9 cellular contexts compared by ENCODE assay signal in genomic region chr18:44681611-44682010, GRCh38. TPM values are rescaled to one million over a fixed set of nuclear protein-coding genes. Genes with fewer than 3 reads are reported as not detected.
A peak's percentile ranks its signal among the peaks of the same experiment; 100 is the strongest.
DNase-seq lines count a peak whose midpoint lies in the region; ATAC-seq, FAIRE-seq and TF ChIP-seq lines count a peak whose summit lies in the region.
"Had no signal": no experiment of that assay in that cellular context is flagged by ENCODE, and none has a peak within 500 bp of the region (broad histone marks: within the 10 kb centered on the region; RNA-seq: fewer than 3 reads in every experiment).

No MANE protein-coding gene starts in this region.

- no peaks in the 10 kb centered on the region for H3K9me3 Mint-ChIP-seq in CD8-positive, alpha-beta memory T cell

- H3K9me1 ChIP-seq in endothelial cell of umbilical vein (replicated peaks; ENCODE audit: control insufficient read depth, extremely low read depth, insufficient read depth, low read length), result no peaks in the 10 kb centered on the region

- H3K27me3 Mint-ChIP-seq in CD8-positive, alpha-beta memory T cell, result peaks cover 4 to 8% of the 10 kb centered on the region in 2 donors

- peak overlapping the region in 9 of 10 experiments; percentile 5 to 91 (median 86); a peak in 12 of 20 replicates for H3K4me3 ChIP-seq in BLaER1 treated with 17β-estradiol and CSF1 and Interleukin-3, amounts not matched to agents 10 nM and 100 nM
- H3K4me3 ChIP-seq in LNCaP clone FGC (ENCODE audit: low read depth, low read length) (0 out of 2 replicates have a peak overlapping the region, but pooled peaks have one; percentile 75), endothelial cell of umbilical vein (replicated peaks in 1 of 3; ENCODE audit: insufficient read depth in 1 of 3, low read depth in 1 of 3, low read length in 3 of 3) (peak overlapping the region in 1 of 3 experiments; percentile 94), prostate gland (peak overlapping the region; percentile 78)
- H3K4me3 ChIP-seq in CD8-positive, alpha-beta memory T cell (ENCODE audit: low read length), result no peak overlapping the region

- peaks cover 0 to 36% (median 9%) of the 10 kb centered on the region in 11 experiments; a peak in 12 of 22 replicates for H4K20me1 ChIP-seq in BLaER1 treated with 17β-estradiol and CSF1 and Interleukin-3, amounts not matched to agents 10 nM and 100 nM
- no peaks in the 10 kb centered on the region for H4K20me1 ChIP-seq in endothelial cell of umbilical vein (replicated peaks; ENCODE audit: control insufficient read depth, extremely low read depth, insufficient read depth, low read length)

- no peak for ATAC-seq in HG03025 (IDR thresholded peaks at IDR 0.05; ENCODE audit: low FRiP score, unreplicated experiment)

- H3K4me1 Mint-ChIP-seq in CD8-positive, alpha-beta memory T cell, result peaks cover 3 to 9% (median 8%) of the 10 kb centered on the region in 3 donors

- peak overlapping the region in 1 of 8 donors; percentile 13 for H3K27ac Mint-ChIP-seq in CD8-positive, alpha-beta memory T cell

- no peaks in the 10 kb centered on the region for H3K9me3 ChIP-seq in BLaER1 treated with 17β-estradiol and CSF1 and Interleukin-3, amounts not matched to agents 10 nM and 100 nM (replicated peaks in 1 of 11)
- H3K9me3 ChIP-seq in endothelial cell of umbilical vein (replicated peaks; ENCODE audit: control insufficient read depth, insufficient read depth, low read length), result no peaks in the 10 kb centered on the region
- no peaks in the 10 kb centered on the region for H3K9me3 ChIP-seq in prostate gland
- no peaks in the 10 kb centered on the region for H3K9me3 ChIP-seq in CD8-positive, alpha-beta memory T cell (ENCODE audit: low read length)

- H3K27ac ChIP-seq in BLaER1 treated with 17β-estradiol and CSF1 and Interleukin-3, amounts not matched to agents 10 nM and 100 nM, result no peak overlapping the region
- H3K27ac ChIP-seq in endothelial cell of umbilical vein (ENCODE audit: insufficient read depth, low read depth, low read length), result no peak overlapping the region
- H3K27ac ChIP-seq in prostate gland, result peak overlapping the region; percentile 89 to 98
- H3K27ac ChIP-seq in CD8-positive, alpha-beta memory T cell (ENCODE audit: low read depth, low read length), result no peak overlapping the region

- WGBS in prostate gland, result 9% methylated on average over 5 of the region's 5 CpGs

- H3K36me3 ChIP-seq in BLaER1 treated with 17β-estradiol and CSF1 and Interleukin-3, amounts not matched to agents 10 nM and 100 nM, result no peaks in the 10 kb centered on the region
- no peaks in the 10 kb centered on the region for H3K36me3 ChIP-seq in endothelial cell of umbilical vein (ENCODE audit: control insufficient read depth in 2 of 2, extremely low read depth in 1 of 2, insufficient read depth in 2 of 2, low read length in 2 of 2)
- no peaks in the 10 kb centered on the region for H3K36me3 ChIP-seq in prostate gland
- H3K36me3 ChIP-seq in CD8-positive, alpha-beta memory T cell (ENCODE audit: insufficient read depth, low read length), result no peaks in the 10 kb centered on the region

- peaks cover 12 to 42% (median 30%) of the 10 kb centered on the region in 10 experiments; a peak in 19 of 20 replicates for H3K4me1 ChIP-seq in BLaER1 treated with 17β-estradiol and CSF1 and Interleukin-3, amounts not matched to agents 10 nM and 100 nM
- H3K4me1 ChIP-seq in endothelial cell of umbilical vein (ENCODE audit: control insufficient read depth, extremely low read depth, insufficient read depth, low read length) (no peaks in the 10 kb centered on the region), prostate gland (replicated peaks) (no peaks in the 10 kb centered on the region)
- H3K4me1 ChIP-seq in CD8-positive, alpha-beta memory T cell (ENCODE audit: insufficient read depth, low read length), result peaks cover 4% of the 10 kb centered on the region

- H3K36me3 Mint-ChIP-seq in CD8-positive, alpha-beta memory T cell, result peaks cover 0 to 1% (median 0%) of the 10 kb centered on the region in 3 donors

- CTCF ChIA-PET in endothelial cell of umbilical vein (lab: Charles Lee), result no interaction called here
- CTCF ChIA-PET in GM10248 (lab: Yijun Ruan, JAX), result interaction anchor here (1.0 to 1.9 kb wide), 3 partner anchors 33 to 531 kb away, joined by 3 to 10 read pairs (median 4); no protein-coding TSS in a partner anchor
- CTCF ChIA-PET in CD8-positive, alpha-beta memory T cell (lab: Charles Lee), result no interaction called here

- H3K4me3 Mint-ChIP-seq in CD8-positive, alpha-beta memory T cell, result peak overlapping the region in 1 of 7 donors; percentile 88

- POLR2A ChIA-PET in endothelial cell of umbilical vein (lab: Charles Lee) (no interaction called here), GM10248 (lab: Yijun Ruan, JAX) (no interaction called here)
- POLR2A ChIA-PET in CD8-positive, alpha-beta memory T cell (lab: Charles Lee), result no interaction called here

- no peak for FAIRE-seq in endothelial cell of umbilical vein (lab: Jason Lieb, UNC)
- FAIRE-seq: G401.6 had no signal

- peak overlapping the region in 2 of 11 experiments; percentile 2 to 95; a peak in 3 of 22 replicates for H3K9ac ChIP-seq in BLaER1 treated with 17β-estradiol and CSF1 and Interleukin-3, amounts not matched to agents 10 nM and 100 nM
- no peak overlapping the region for H3K9ac ChIP-seq in endothelial cell of umbilical vein (replicated peaks; ENCODE audit: extremely low read depth, insufficient read depth, low read length)

- DNase-seq in LNCaP clone FGC (ENCODE audit: low read depth) (no peak), endothelial cell of umbilical vein (ENCODE audit: low read depth, low spot score) (peak; percentile 21), prostate gland (ENCODE audit: low spot score) (no peak), GM10248 (ENCODE audit: extremely low spot score) (no peak), NCI-H82 treated with DMSO at 0.1 percent for 48 hours (lab: John Stamatoyannopoulos, UW; ENCODE audit: unreplicated experiment) (no peak)
- no peak for DNase-seq in CD8-positive, alpha-beta memory T cell

- H2AFZ ChIP-seq in endothelial cell of umbilical vein (ENCODE audit: low read depth, low read length), result no peak overlapping the region

- H3K4me2 ChIP-seq in BLaER1 treated with 17β-estradiol and CSF1 and Interleukin-3, amounts not matched to agents 10 nM and 100 nM, result peak overlapping the region; percentile 19 to 99 (median 94); a peak in 18 of 22 replicates
- no peak overlapping the region for H3K4me2 ChIP-seq in endothelial cell of umbilical vein (ENCODE audit: insufficient read depth, low read length)

- no TSS peak for BruUV-seq in endothelial cell of umbilical vein (replicated peaks; lab: Mats Ljungman, UMichigan)

- intact Hi-C loops in endothelial cell of umbilical vein (cut with micrococcal nuclease), result loop anchor here (5.0 kb wide), 1 partner anchor 146 kb away; no protein-coding TSS in a partner anchor
- intact Hi-C loops in prostate gland (cut with DNase I), result loop anchor here (2.0 to 10.0 kb wide), 9 partner anchors 33 to 933 kb away; partner anchors contain the start of gene SLC14A2

- no peaks in the 10 kb centered on the region for H3K79me2 ChIP-seq in endothelial cell of umbilical vein (ENCODE audit: control insufficient read depth, insufficient read depth, low read length)

- dilution Hi-C loops in endothelial cell of umbilical vein (cut with MboI; ENCODE audit: extremely low pct_ligation_motif_present, low sequenced_read_pairs), result no loop called here

- TF ChIP-seq POLR2A in endothelial cell of umbilical vein (IDR thresholded peaks at IDR 0.05; ENCODE audit: low read depth, low read length), result no peak
- no peak for TF ChIP-seq POLR2A in prostate gland (IDR thresholded peaks at IDR 0.05)

- TF ChIP-seq CTCF in LNCaP clone FGC (IDR thresholded peaks at IDR 0.05; ENCODE audit: control insufficient read depth, extremely low read depth, insufficient read depth) (no peak), endothelial cell of umbilical vein (IDR thresholded peaks at IDR 0.05; ENCODE audit: extremely low read depth in 1 of 2, insufficient read depth in 1 of 2, low read depth in 1 of 2, low read length in 2 of 2) (no peak), prostate gland (IDR thresholded peaks at IDR 0.05) (no peak), GM10248 (IDR thresholded peaks at IDR 0.05; ENCODE audit: control extremely low read depth, extremely low read depth, low read depth, missing control alignments) (no peak)

- H3K27me3 ChIP-seq in BLaER1 treated with 17β-estradiol and CSF1 and Interleukin-3, amounts not matched to agents 10 nM and 100 nM, result peaks cover 33 to 71% (median 44%) of the 10 kb centered on the region in 11 experiments
- H3K27me3 ChIP-seq in endothelial cell of umbilical vein (ENCODE audit: control insufficient read depth in 2 of 2, insufficient read depth in 2 of 2, low read length in 2 of 2) (peaks cover 28 to 36% of the 10 kb centered on the region in 2 experiments), prostate gland (replicated peaks; ENCODE audit: insufficient read depth) (no peaks in the 10 kb centered on the region)
- no peaks in the 10 kb centered on the region for H3K27me3 ChIP-seq in CD8-positive, alpha-beta memory T cell (ENCODE audit: insufficient read depth, low read length, poor library complexity, severe bottlenecking)

TF ChIP-seq in endothelial cell of umbilical vein, 7 proteins besides CTCF, POLR2A, EP300 and RAD21:
- TF ChIP-seq EZH2 (IDR thresholded peaks at IDR 0.05; ENCODE audit: borderline replicate concordance, low read depth, low read length, severe bottlenecking), result peak; percentile 30
- TF ChIP-seq JUN (IDR thresholded peaks at IDR 0.05; ENCODE audit: borderline replicate concordance, insufficient read depth, insufficient read length, low read depth), result no peak
- TF ChIP-seq POLR2AphosphoS5 (IDR thresholded peaks at IDR 0.05; ENCODE audit: insufficient read depth, low read depth, low read length), result no peak
- no peak for TF ChIP-seq MYC (IDR thresholded peaks at IDR 0.05; ENCODE audit: low read depth, low read length)
- TF ChIP-seq GATA2 (IDR thresholded peaks at IDR 0.05; ENCODE audit: insufficient read depth, insufficient read length, low read depth, low read length), result no peak

RNA-seq across cellular contexts. Expression of gene SETBP1, which starts 0.9 kb away (rescaled TPM):
- 3.1 and 4.2 TPM in 2 replicates for total RNA-seq in endothelial cell of umbilical vein
- polyA plus RNA-seq in endothelial cell of umbilical vein, result 0.72 and 0.76 TPM in 2 replicates
- polyA plus RNA-seq in endothelial cell of umbilical vein (2011; cell fraction: cytosol; rRNA removed), result 0.67 and 0.68 TPM in 2 replicates
- polyA plus RNA-seq in endothelial cell of umbilical vein (2011; cell fraction: nucleus; rRNA removed), result 3.1 and 4.4 TPM in 2 replicates
- polyA plus RNA-seq in endothelial cell of umbilical vein (2012), result 0.16 and 0.33 TPM in 2 replicates
- 5.2 and 6.0 TPM in 2 replicates for polyA minus RNA-seq in endothelial cell of umbilical vein
- polyA minus RNA-seq in endothelial cell of umbilical vein (2011; cell fraction: cytosol; rRNA and poly(A)+ RNA removed), result 1.3 TPM
- polyA minus RNA-seq in endothelial cell of umbilical vein (2011; cell fraction: nucleus; rRNA and poly(A)+ RNA removed), result 10.0 and 11.3 TPM in 2 replicates
- total RNA-seq in prostate gland, result 10 to 100 TPM; 28.4 to 45.1 TPM
- 10 to 100 TPM; 13.9 to 14.1 TPM for total RNA-seq in CD8-positive, alpha-beta memory T cell
- 0.22 TPM for polyA plus RNA-seq in CD8-positive, alpha-beta memory T cell

Comparison
In these comparisons a context has a peak if more than half of its experiments do, and no peak if none do; other contexts are left out.
1. H3K27ac ChIP-seq: peak in prostate gland (2 of 2); none in BLaER1 treated with 17β-estradiol and CSF1 and Interleukin-3, amounts not matched to agents 10 nM and 100 nM (0 of 11), endothelial cell of umbilical vein (single experiment) and CD8-positive, alpha-beta memory T cell (single experiment).